ENCODE assay signal across 8 cellular contexts in the genomic region with DNA sequence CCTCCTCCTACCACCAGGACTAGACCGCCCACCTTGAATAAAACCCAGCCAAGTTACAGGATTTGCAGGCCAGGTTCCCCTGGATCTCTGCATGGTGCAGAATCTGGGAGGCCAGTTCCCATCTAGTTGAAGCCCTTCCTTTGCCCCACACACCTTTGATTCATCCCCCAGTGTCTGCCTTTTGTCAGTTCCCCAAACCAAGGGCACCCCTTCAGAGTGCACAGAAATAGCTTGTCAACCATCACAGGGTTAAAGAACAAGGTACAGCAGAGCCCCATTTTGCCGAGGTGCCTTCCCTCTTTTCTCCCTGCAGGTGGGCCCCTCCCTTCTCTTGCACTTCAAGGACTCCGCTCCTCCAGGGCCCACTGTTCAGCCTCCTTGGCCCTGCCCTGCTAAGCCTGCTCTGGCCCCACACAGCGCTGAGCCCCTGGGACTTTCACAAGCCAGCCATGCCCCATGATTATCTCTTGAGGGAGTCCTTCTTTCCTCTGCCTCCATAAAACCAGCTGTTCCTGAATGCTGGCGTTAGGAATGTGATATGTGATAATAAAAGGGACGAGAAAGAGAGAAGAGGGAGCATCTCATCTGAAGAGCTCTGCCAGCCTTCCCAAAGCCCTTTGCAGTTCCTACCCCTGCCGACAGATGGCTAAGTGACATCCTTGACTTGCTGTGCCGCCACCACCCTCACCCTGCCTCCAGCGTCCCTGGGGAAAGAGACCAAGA.
A peak's percentile ranks its signal among the peaks of the same experiment; 100 is the strongest.
DNase-seq lines count a peak whose midpoint lies in the region; ATAC-seq and TF ChIP-seq lines count a peak whose summit lies in the region.

No MANE protein-coding gene starts in this region.

- TF ChIP-seq POLR2A in testis (IDR thresholded peaks at IDR 0.05), result no peak

- H3K27me3 ChIP-seq in KMS-11 (ENCODE audit: insufficient read depth, low read depth) (no peaks in the 10 kb centered on the region), iPS-20b (ENCODE audit: insufficient read depth, low read length) (no peaks in the 10 kb centered on the region), testis (no peaks in the 10 kb centered on the region)

- no peak for DNase-seq in GM12864 (ENCODE audit: low read depth)
- peak; percentile 60 for DNase-seq in activated T-cell treated with anti-CD3 and anti-CD28 coated beads, Interleukin-2, amount 50 U/mL, for 24 hours
- DNase-seq in testis, result peak; percentile 63
- no peak for DNase-seq in NCI-H2081 treated with DMSO at 0.1 percent for 48 hours (lab: John Stamatoyannopoulos, UW)

- no peak overlapping the region for H3K4me3 Mint-ChIP-seq in activated T-cell treated with anti-CD3 and anti-CD28 coated beads, Interleukin-2, amount 50 U/mL, for 24 hours

- H3K4me1 Mint-ChIP-seq in activated T-cell treated with anti-CD3 and anti-CD28 coated beads, Interleukin-2, amount 50 U/mL, for 24 hours (ENCODE audit: low read depth), result peaks cover 1% of the 10 kb centered on the region

- H3K27ac Mint-ChIP-seq in activated T-cell treated with anti-CD3 and anti-CD28 coated beads, Interleukin-2, amount 50 U/mL, for 24 hours, result no peak overlapping the region

- H3K27ac ChIP-seq in KMS-11, result no peak overlapping the region
- no peak overlapping the region for H3K27ac ChIP-seq in iPS-20b (ENCODE audit: low read length)
- no peak overlapping the region for H3K27ac ChIP-seq in testis

- no peaks in the 10 kb centered on the region for H3K79me2 ChIP-seq in KMS-11 (ENCODE audit: insufficient read depth, low read depth)

- ATAC-seq in GM18520 (IDR thresholded peaks at IDR 0.05; ENCODE audit: unreplicated experiment), result no peak
- no peak for ATAC-seq in HG02623 (IDR thresholded peaks at IDR 0.05; ENCODE audit: unreplicated experiment)

- H3K4me2 ChIP-seq in KMS-11, result no peak overlapping the region

- no peak overlapping the region for H3K4me3 ChIP-seq in GM12864 (ENCODE audit: low read depth, low read length)
- no peak overlapping the region for H3K4me3 ChIP-seq in KMS-11 (IDR thresholded peaks at IDR 0.05; ENCODE audit: insufficient read depth, low read depth, low read length)
- H3K4me3 ChIP-seq in iPS-20b (ENCODE audit: low read length), result no peak overlapping the region; the same call in 1 of the 2 replicates
- no peak overlapping the region for H3K4me3 ChIP-seq in testis

- intact Hi-C loops in testis (cut with DNase I; ENCODE audit: low total_unique reads), result no loop called here

- H3K4me1 ChIP-seq in KMS-11 (ENCODE audit: low read depth, poor library complexity, severe bottlenecking) (peaks cover 10% of the 10 kb centered on the region), iPS-20b (ENCODE audit: insufficient read depth, low read length) (peaks cover 61% of the 10 kb centered on the region), testis (no peaks in the 10 kb centered on the region)

- H3K9me3 ChIP-seq in iPS-20b (ENCODE audit: insufficient read depth, low read depth, low read length) (no peaks in the 10 kb centered on the region), testis (no peaks in the 10 kb centered on the region)

- H4K20me1 ChIP-seq in KMS-11 (ENCODE audit: insufficient read depth), result no peaks in the 10 kb centered on the region

- WGBS in testis, 2 donors, result 63 to 75% methylated on average over 9 of the region's 9 CpGs

- H3K9ac ChIP-seq in KMS-11, result no peak overlapping the region
- H3K9ac ChIP-seq in iPS-20b (ENCODE audit: low read depth, low read length), result peak overlapping the region; percentile 2; the same call in 1 of the 2 replicates

- H3K36me3 Mint-ChIP-seq in activated T-cell treated with anti-CD3 and anti-CD28 coated beads, Interleukin-2, amount 50 U/mL, for 24 hours (ENCODE audit: low read depth), result no peaks in the 10 kb centered on the region

- no peaks in the 10 kb centered on the region for H3K9me3 Mint-ChIP-seq in activated T-cell treated with anti-CD3 and anti-CD28 coated beads, Interleukin-2, amount 50 U/mL, for 24 hours

- TF ChIP-seq CTCF in GM12864 (IDR thresholded peaks at IDR 0.05; ENCODE audit: low read depth, low read length, missing control alignments), result peak; percentile 97
- TF ChIP-seq CTCF in KMS-11 (conservative IDR thresholded peaks at IDR 0.05; ENCODE audit: low read depth, low read length), result peak; percentile 50; the same call in 1 of the 2 replicates
- TF ChIP-seq CTCF in testis (IDR thresholded peaks at IDR 0.05), result peak; percentile 22 to 59 (median 52)

- no peak overlapping the region for H2AFZ ChIP-seq in KMS-11 (ENCODE audit: low read depth)

- H3K36me3 ChIP-seq in KMS-11 (ENCODE audit: insufficient read depth), result no peaks in the 10 kb centered on the region
- H3K36me3 ChIP-seq in iPS-20b (ENCODE audit: insufficient read depth, low read depth, low read length), result no peaks in the 10 kb centered on the region
- H3K36me3 ChIP-seq in testis (ENCODE audit: low read depth, missing control alignments), result no peaks in the 10 kb centered on the region

- peaks cover 5% of the 10 kb centered on the region for H3K27me3 Mint-ChIP-seq in activated T-cell treated with anti-CD3 and anti-CD28 coated beads, Interleukin-2, amount 50 U/mL, for 24 hours

Comparison
In these comparisons a context has a peak if more than half of its experiments do, and no peak if none do; other contexts are left out.
1. DNase-seq: peak in activated T-cell treated with anti-CD3 and anti-CD28 coated beads, Interleukin-2, amount 50 U/mL, for 24 hours (single experiment) and testis (single experiment); none in GM12864 (single experiment) and NCI-H2081 treated with DMSO at 0.1 percent for 48 hours (single experiment).
2. Peak in every context shown above with its lines, with median percentiles within 50 percentile points of each other: CTCF ChIP-seq.